In genomic region chr4:111689731-111690130, GRCh38 we compare ENCODE assay signal across 22 cellular contexts.
DNase-seq lines count a peak whose midpoint lies in the region; ATAC-seq and TF ChIP-seq lines count a peak whose summit lies in the region.
"Had no signal": no experiment of that assay in that cellular context is flagged by ENCODE, and none has a peak within 500 bp of the region (broad histone marks: within the 10 kb centered on the region; RNA-seq: fewer than 3 reads in every experiment).

No MANE protein-coding gene starts in this region.

- H3K4me3 Mint-ChIP-seq in HFFc6 = no peak overlapping the region
- H3K4me3 Mint-ChIP-seq: activated CD4-positive, alpha-beta T cell treated with anti-CD3 and anti-CD28 coated beads for 36 hours; CD8-positive, alpha-beta T cell; natural killer cell; type B pancreatic cell had no signal

- TF ChIP-seq CTCF in A673 (conservative IDR thresholded peaks at IDR 0.05; ENCODE audit: low read depth, low read length) (no peak), HFFc6 (IDR thresholded peaks at IDR 0.05) (no peak), astrocyte of the spinal cord (IDR thresholded peaks at IDR 0.05; ENCODE audit: low read depth, low read length) (no peak), lung (IDR thresholded peaks at IDR 0.05; ENCODE audit: control extremely low read depth, extremely low read depth) (no peak)

- peaks cover 22% of the 10 kb centered on the region for H3K4me1 ChIP-seq in A673 (ENCODE audit: insufficient read depth, low read length, poor library complexity, severe bottlenecking)
- H3K4me1 ChIP-seq in lung (ENCODE audit: control insufficient read depth in 2 of 2, insufficient read depth in 2 of 2, low read length in 2 of 2) = no peaks in the 10 kb centered on the region
- H3K4me1 ChIP-seq: colonic mucosa had no signal

- H3K4me1 Mint-ChIP-seq in HFFc6 (ENCODE audit: low read depth) = peaks cover 19% of the 10 kb centered on the region
- H3K4me1 Mint-ChIP-seq: activated CD4-positive, alpha-beta T cell treated with anti-CD3 and anti-CD28 coated beads for 36 hours; natural killer cell had no signal

- CTCF ChIA-PET in A673 (lab: Charles Lee) = no interaction called here

- no peak overlapping the region for H3K4me3 ChIP-seq in A673 (ENCODE audit: low read depth, low read length, poor library complexity, severe bottlenecking)
- no peak overlapping the region for H3K4me3 ChIP-seq in astrocyte of the spinal cord (ENCODE audit: low read depth, low read length)
- no peak overlapping the region for H3K4me3 ChIP-seq in lung
- H3K4me3 ChIP-seq: colonic mucosa, PC-9 had no signal

- peak; percentile 55 for ATAC-seq in lung (ENCODE audit: insufficient read depth, low FRiP score)
- ATAC-seq: activated CD4-positive, alpha-beta T cell treated with anti-CD3 and anti-CD28 coated beads for 36 hours; CD8-positive, alpha-beta T cell; natural killer cell; stimulated activated naive CD8-positive, alpha-beta T cell treated with anti-CD3 and anti-CD28 coated beads, Interleukin-15, Interleukin-2, amounts not matched to agents 100 U/mL and 50 U/mL, for 24 hours had no signal

- H3K9me3 ChIP-seq in A673 (ENCODE audit: low read depth, low read length, poor library complexity, severe bottlenecking) (no peaks in the 10 kb centered on the region), lung (ENCODE audit: control insufficient read depth in 2 of 2, insufficient read depth in 1 of 2, low read length in 1 of 2) (no peaks in the 10 kb centered on the region)
- H3K9me3 ChIP-seq: colonic mucosa, SK-N-SH had no signal

- H3K27me3 Mint-ChIP-seq in HFFc6 (ENCODE audit: insufficient read depth) = peaks cover 1% of the 10 kb centered on the region

- intact Hi-C loops in A673 (cut with micrococcal nuclease; ENCODE audit: unreplicated experiment) = no loop called here

- H3K36me3 Mint-ChIP-seq in HFFc6 (ENCODE audit: low read depth) = no peaks in the 10 kb centered on the region
- H3K36me3 Mint-ChIP-seq: CD8-positive, alpha-beta T cell; natural killer cell; type B pancreatic cell had no signal

- no peak overlapping the region for H3K27ac ChIP-seq in A673 (ENCODE audit: low read depth, low read length, poor library complexity, severe bottlenecking)
- H3K27ac ChIP-seq in lung (ENCODE audit: low read depth in 1 of 2, low read length in 1 of 2) = no peak overlapping the region
- H3K27ac ChIP-seq: colonic mucosa, PC-9 had no signal

- POLR2A ChIA-PET in A673 (lab: Charles Lee; ENCODE audit: low non-redundant PET) = no interaction called here

- DNase-seq in A673 (ENCODE audit: low spot score) (peak; percentile 7), HFFc6 (peak; percentile 40), astrocyte of the spinal cord (ENCODE audit: low read depth, low spot score) (peak; percentile 33), lung (ENCODE audit: low spot score) (no peak), NCI-H82 treated with DMSO at 0.1 percent for 48 hours (lab: John Stamatoyannopoulos, UW; ENCODE audit: unreplicated experiment) (no peak), LoVo (ENCODE audit: low spot score) (no peak), nucleus accumbens (lab: John Stamatoyannopoulos, UW) (no peak)
- DNase-seq in activated T-cell treated with anti-CD3 and anti-CD28 coated beads, Interleukin-2, amount 50 U/mL, for 1 hour = no peak
- DNase-seq: activated CD4-positive, alpha-beta T cell treated with anti-CD3 and anti-CD28 coated beads for 36 hours; activated CD8-positive, alpha-beta memory T cell treated with anti-CD3 and anti-CD28 coated beads, Interleukin-2, amount 50 U/mL, for 4 hours; activated naive CD4-positive, alpha-beta T cell; CD8-positive, alpha-beta T cell; colonic mucosa; DMS79 treated with DMSO at 0.1 percent for 48 hours; head of caudate nucleus; natural killer cell; NCI-H2029 treated with DMSO at 0.1 percent for 48 hours; NCI-H526 treated with DMSO at 0.1 percent for 48 hours; SK-N-SH; stimulated activated naive CD8-positive, alpha-beta T cell treated with anti-CD3 and anti-CD28 coated beads, Interleukin-15, Interleukin-2, amounts not matched to agents 100 U/mL and 50 U/mL, for 24 hours had no signal

- peak overlapping the region; percentile 51 for H3K27ac Mint-ChIP-seq in HFFc6
- H3K27ac Mint-ChIP-seq: activated CD4-positive, alpha-beta T cell treated with anti-CD3 and anti-CD28 coated beads for 36 hours; CD8-positive, alpha-beta T cell; natural killer cell; type B pancreatic cell had no signal

- in situ Hi-C loops in astrocyte of the spinal cord (cut with HindIII; ENCODE audit: low sequenced_read_pairs) = no loop called here

- no peaks in the 10 kb centered on the region for H3K9me3 Mint-ChIP-seq in HFFc6
- H3K9me3 Mint-ChIP-seq: type B pancreatic cell had no signal

- H3K36me3 ChIP-seq in A673 (ENCODE audit: insufficient read depth, low read length, poor library complexity, severe bottlenecking) = no peaks in the 10 kb centered on the region
- no peaks in the 10 kb centered on the region for H3K36me3 ChIP-seq in lung (ENCODE audit: control insufficient read depth in 2 of 2, insufficient read depth in 2 of 2, low read length in 2 of 2)
- H3K36me3 ChIP-seq: colonic mucosa had no signal

- 41 to 57% methylated on average over 1 of the region's 1 CpG for WGBS in lung, 2 donors

- BruUV-seq in A673 (replicated peaks; lab: Mats Ljungman, UMichigan) = no TSS peak

- H3K27me3 ChIP-seq in A673 (replicated peaks; ENCODE audit: insufficient read depth, low read depth, low read length, poor library complexity) (no peaks in the 10 kb centered on the region), lung (ENCODE audit: control insufficient read depth, insufficient read depth) (no peaks in the 10 kb centered on the region)
- H3K27me3 ChIP-seq: colonic mucosa had no signal

Comparison
In these comparisons a context has a peak if more than half of its experiments do, and no peak if none do; other contexts are left out.
1. DNase-seq: peak in A673 (single experiment), HFFc6 (single experiment) and astrocyte of the spinal cord (single experiment); none in lung (single experiment), NCI-H82 treated with DMSO at 0.1 percent for 48 hours (single experiment), LoVo (single experiment), activated T-cell treated with anti-CD3 and anti-CD28 coated beads, Interleukin-2, amount 50 U/mL, for 1 hour (single experiment) and nucleus accumbens (0 of 56).